Comparison of ENCODE assay signal across 18 cellular contexts in genomic region chr3:190666801-190667200, GRCh38.
"Had no signal": no experiment of that assay in that cellular context is flagged by ENCODE, and none has a peak within 500 bp of the region (broad histone marks: within the 10 kb centered on the region; RNA-seq: fewer than 3 reads in every experiment).

No MANE protein-coding gene starts in this region.

- ATAC-seq: HepG2 had no signal

- DNase-seq: IMR-90, Karpas-422, KG1, MG63, NCI-H1092, NCI-H1105 treated with DMSO at 0.1 percent for 48 hours, NCI-H1417 treated with DMSO at 0.1 percent for 48 hours, NCI-H146, NCI-H1694 treated with DMSO at 0.1 percent for 48 hours, NCI-H1930, NCI-H2081, NCI-H2107, NCI-H2227 treated with DMSO at 0.1 percent for 48 hours, NCI-H526, Right ventricle myocardium superior, RPMI8226, SIG-M5 had no signal
